ENCODE assay signal across 9 cellular contexts in the genomic region with DNA sequence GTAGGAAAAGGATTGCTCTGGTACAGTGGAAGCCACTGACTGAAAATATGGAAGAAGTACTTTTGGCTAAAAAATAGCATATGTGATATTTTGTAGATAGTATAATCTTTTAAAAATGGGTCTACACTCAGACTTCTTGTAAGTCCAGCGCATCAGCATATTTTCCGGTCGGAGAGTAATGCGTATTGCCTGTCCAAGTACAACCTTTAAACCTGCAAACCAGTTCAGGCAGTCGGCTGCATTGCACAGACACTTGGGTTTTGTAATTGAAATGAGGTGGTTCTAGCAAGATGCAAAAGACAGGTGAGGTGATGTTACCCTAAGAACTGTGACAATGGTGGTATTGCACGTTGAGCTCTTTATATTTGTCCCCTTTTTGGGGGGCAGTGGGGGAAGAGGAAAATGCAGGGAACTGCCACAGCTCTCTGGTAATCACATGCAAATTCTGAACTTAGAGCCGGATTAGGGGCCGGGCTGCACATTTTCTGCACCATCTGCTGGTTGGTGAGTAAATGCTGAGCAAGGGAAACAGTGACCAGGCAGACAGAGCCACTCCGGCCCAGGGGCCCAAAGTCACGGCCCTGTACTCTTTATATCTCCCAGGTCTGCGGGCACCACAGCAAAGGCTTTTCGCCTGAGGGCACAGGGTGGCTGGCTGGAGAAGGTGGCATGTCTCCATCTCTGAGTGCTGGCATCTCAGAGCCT. TPM values are rescaled to one million over a fixed set of nuclear protein-coding genes. Genes with fewer than 3 reads are reported as not detected.
DNase-seq lines count a peak whose midpoint lies in the region; ATAC-seq and TF ChIP-seq lines count a peak whose summit lies in the region.
"Had no signal": no experiment of that assay in that cellular context is flagged by ENCODE, and none has a peak within 500 bp of the region (broad histone marks: within the 10 kb centered on the region; RNA-seq: fewer than 3 reads in every experiment).

No MANE protein-coding gene starts in this region.

- H4K20me1 ChIP-seq in GM23248 (ENCODE audit: insufficient read depth): no peaks in the 10 kb centered on the region; the same call in 1 of the 2 replicates

- TSS peak; percentile 37 for BruUV-seq in Caco-2 (replicated peaks; lab: Mats Ljungman, UMichigan)

- intact Hi-C loops in Caco-2 (cut with micrococcal nuclease; ENCODE audit: unreplicated experiment): no loop called here

- H3K4me1 Mint-ChIP-seq in Caco-2 (ENCODE audit: low read depth, unreplicated experiment): peaks cover 12% of the 10 kb centered on the region
- peaks cover 30% of the 10 kb centered on the region for H3K4me1 Mint-ChIP-seq in activated naive CD8-positive, alpha-beta T cell treated with anti-CD3 and anti-CD28 coated beads, Interleukin-2, amount 50 U/mL, for 24 hours
- H3K4me1 Mint-ChIP-seq in stimulated activated naive CD8-positive, alpha-beta T cell treated with anti-CD3 and anti-CD28 coated beads, Interleukin-15, amount 100 ng/mL, for 72 hours: peaks cover 60% of the 10 kb centered on the region

- H3K9ac ChIP-seq in GM23248: no peak overlapping the region

- CTCF ChIA-PET in Caco-2 (lab: Charles Lee): no interaction called here

- no peak overlapping the region for H3K27ac ChIP-seq in GM23248
- no peak overlapping the region for H3K27ac ChIP-seq in muscle layer of duodenum (ENCODE audit: low read length)
- H3K27ac ChIP-seq: SJSA1 had no signal

- H3K27me3 Mint-ChIP-seq in Caco-2 (ENCODE audit: insufficient read depth, unreplicated experiment): peaks cover 13% of the 10 kb centered on the region
- peaks cover 23% of the 10 kb centered on the region for H3K27me3 Mint-ChIP-seq in activated naive CD8-positive, alpha-beta T cell treated with anti-CD3 and anti-CD28 coated beads, Interleukin-2, amount 50 U/mL, for 24 hours
- H3K27me3 Mint-ChIP-seq in stimulated activated naive CD8-positive, alpha-beta T cell treated with anti-CD3 and anti-CD28 coated beads, Interleukin-15, amount 100 ng/mL, for 72 hours: peaks cover 23% of the 10 kb centered on the region

- no peak for TF ChIP-seq CTCF in Caco-2 (IDR thresholded peaks at IDR 0.05; ENCODE audit: insufficient read depth in 1 of 2, low read depth in 1 of 2, low read length in 1 of 2, severe bottlenecking in 1 of 2, unreplicated experiment in 1 of 2)

- peaks cover 8% of the 10 kb centered on the region; the same call in 1 of the 2 replicates for H3K4me1 ChIP-seq in Caco-2
- peaks cover 10% of the 10 kb centered on the region; the same call in 1 of the 2 replicates for H3K4me1 ChIP-seq in GM23248 (ENCODE audit: insufficient read depth)
- H3K4me1 ChIP-seq in muscle layer of duodenum (ENCODE audit: control insufficient read depth in 1 of 2, insufficient read depth in 2 of 2, low read length in 2 of 2): peaks cover 0 to 30% of the 10 kb centered on the region in 2 donors

- no peaks in the 10 kb centered on the region for H3K9me3 Mint-ChIP-seq in Caco-2 (ENCODE audit: unreplicated experiment)
- H3K9me3 Mint-ChIP-seq in activated naive CD8-positive, alpha-beta T cell treated with anti-CD3 and anti-CD28 coated beads, Interleukin-2, amount 50 U/mL, for 24 hours: no peaks in the 10 kb centered on the region
- H3K9me3 Mint-ChIP-seq in stimulated activated naive CD8-positive, alpha-beta T cell treated with anti-CD3 and anti-CD28 coated beads, Interleukin-15, amount 100 ng/mL, for 72 hours: no peaks in the 10 kb centered on the region

- peak in 1 of 2 experiments; percentile 28 for DNase-seq in Caco-2
- no peak for DNase-seq in GM23248
- no peak for DNase-seq in activated naive CD8-positive, alpha-beta T cell treated with anti-CD3 and anti-CD28 coated beads, Interleukin-2, amount 50 U/mL, for 24 hours
- DNase-seq in putamen (ENCODE audit: low spot score): no peak
- no peak for DNase-seq in stimulated activated naive CD8-positive, alpha-beta T cell treated with anti-CD3 and anti-CD28 coated beads, Interleukin-15, amount 100 ng/mL, for 72 hours
- no peak for DNase-seq in NCI-H1694 treated with DMSO at 0.1 percent for 48 hours (lab: John Stamatoyannopoulos, UW)

- ATAC-seq in activated naive CD8-positive, alpha-beta T cell treated with anti-CD3 and anti-CD28 coated beads, Interleukin-2, amount 50 U/mL, for 24 hours: no peak
- no peak for ATAC-seq in GM18505 (IDR thresholded peaks at IDR 0.05; ENCODE audit: unreplicated experiment)
- no peak for ATAC-seq in stimulated activated naive CD8-positive, alpha-beta T cell treated with anti-CD3 and anti-CD28 coated beads, Interleukin-15, amount 100 ng/mL, for 72 hours

- peak overlapping the region; percentile 95 for H3K4me2 ChIP-seq in GM23248 (ENCODE audit: unreplicated experiment)

- H3K9me3 ChIP-seq in Caco-2 (no peaks in the 10 kb centered on the region), GM23248 (ENCODE audit: low read depth) (no peaks in the 10 kb centered on the region), muscle layer of duodenum (ENCODE audit: control insufficient read depth in 1 of 2, low read length in 2 of 2) (no peaks in the 10 kb centered on the region)
- H3K9me3 ChIP-seq: SJSA1 had no signal

- POLR2A ChIA-PET in Caco-2 (lab: Charles Lee): no interaction called here

- TF ChIP-seq POLR2A in GM18505 (IDR thresholded peaks at IDR 0.05; ENCODE audit: borderline replicate concordance, extremely low read depth, insufficient read depth, insufficient read length): no peak

- peaks cover 16% of the 10 kb centered on the region for H3F3A ChIP-seq in GM23248 (ENCODE audit: insufficient read depth)

- H3K27me3 ChIP-seq in Caco-2 (replicated peaks; ENCODE audit: control insufficient read depth, insufficient read depth, low read length): no peaks in the 10 kb centered on the region; the same call in none of the 2 replicates
- H3K27me3 ChIP-seq in GM23248 (replicated peaks; ENCODE audit: insufficient read depth): peaks cover 13% of the 10 kb centered on the region
- H3K27me3 ChIP-seq in muscle layer of duodenum (ENCODE audit: low read depth, low read length): no peaks in the 10 kb centered on the region

- H3K9me2 ChIP-seq in GM23248 (ENCODE audit: insufficient read depth): no peaks in the 10 kb centered on the region

- in situ Hi-C loops in GM23248 (cut with MboI): no loop called here

- H3K4me3 ChIP-seq in Caco-2 (ENCODE audit: low read depth, low read length) (no peak overlapping the region), GM23248 (peak overlapping the region; percentile 91), muscle layer of duodenum (ENCODE audit: low read depth in 1 of 2, low read length in 2 of 2) (peak overlapping the region; percentile 22 to 93)
- H3K4me3 ChIP-seq: SJSA1 had no signal

- H3K27ac Mint-ChIP-seq in Caco-2 (ENCODE audit: unreplicated experiment): no peak overlapping the region
- H3K27ac Mint-ChIP-seq in activated naive CD8-positive, alpha-beta T cell treated with anti-CD3 and anti-CD28 coated beads, Interleukin-2, amount 50 U/mL, for 24 hours: no peak overlapping the region
- H3K27ac Mint-ChIP-seq in stimulated activated naive CD8-positive, alpha-beta T cell treated with anti-CD3 and anti-CD28 coated beads, Interleukin-15, amount 100 ng/mL, for 72 hours: no peak overlapping the region

- peaks cover 56% of the 10 kb centered on the region for H3K79me2 ChIP-seq in GM23248 (ENCODE audit: insufficient read depth)

- no peaks in the 10 kb centered on the region for H3K36me3 Mint-ChIP-seq in Caco-2 (ENCODE audit: insufficient read depth, unreplicated experiment)
- peaks cover 5% of the 10 kb centered on the region for H3K36me3 Mint-ChIP-seq in activated naive CD8-positive, alpha-beta T cell treated with anti-CD3 and anti-CD28 coated beads, Interleukin-2, amount 50 U/mL, for 24 hours (ENCODE audit: low read depth)

- H2AFZ ChIP-seq in GM23248: no peak overlapping the region

- H3K36me3 ChIP-seq in Caco-2 (ENCODE audit: control insufficient read depth, insufficient read depth, low read length) (no peaks in the 10 kb centered on the region), GM23248 (ENCODE audit: low read depth) (no peaks in the 10 kb centered on the region), muscle layer of duodenum (ENCODE audit: control insufficient read depth in 1 of 2, insufficient read depth in 2 of 2, low read length in 2 of 2) (no peaks in the 10 kb centered on the region)
- H3K36me3 ChIP-seq: SJSA1 had no signal

- 86 to 87% methylated on average over 12 of the region's 12 CpGs for WGBS in GM23248 (ENCODE audit: low coverage in 1 of 2, low lambda C conversion rate in 2 of 2, missing lambda C conversion rate in 2 of 2), 2 experiments

- H3K4me3 Mint-ChIP-seq in Caco-2 (ENCODE audit: unreplicated experiment): no peak overlapping the region
- H3K4me3 Mint-ChIP-seq in activated naive CD8-positive, alpha-beta T cell treated with anti-CD3 and anti-CD28 coated beads, Interleukin-2, amount 50 U/mL, for 24 hours: peak overlapping the region; percentile 36
- H3K4me3 Mint-ChIP-seq in stimulated activated naive CD8-positive, alpha-beta T cell treated with anti-CD3 and anti-CD28 coated beads, Interleukin-15, amount 100 ng/mL, for 72 hours: no peak overlapping the region

RNA-seq across cellular contexts. Expression of gene GPR137B, which starts 2.3 kb away (rescaled TPM):
- total RNA-seq in Caco-2 (2022): 5.5 and 5.9 TPM in 2 replicates
- total RNA-seq in GM23248 (2014; rRNA removed; shearing (Covaris generic)): 20.0 and 26.0 TPM in 2 replicates
- 30.0 and 30.6 TPM in 2 replicates for polyA plus RNA-seq in GM23248 (2016; fragmentation: Nextera tagmentation; extraction: Ambion mirVana)
